Comparison of ENCODE assay signal across 1 cellular context in genomic region chr4:88697113-88697512, GRCh38.
TF ChIP-seq lines count a peak whose summit lies in the region.

No MANE protein-coding gene starts in this region.

TF ChIP-seq in GM23338, 12 proteins besides CTCF, POLR2A, EP300 and RAD21 (continued from another document):
- TF ChIP-seq ZNF462 (CRISPR knock-in tag; IDR thresholded peaks at IDR 0.05) (no peak), ZNF114 (CRISPR knock-in tag; IDR thresholded peaks at IDR 0.05) (no peak)
